4 cellular contexts compared by ENCODE assay signal in the genomic region with DNA sequence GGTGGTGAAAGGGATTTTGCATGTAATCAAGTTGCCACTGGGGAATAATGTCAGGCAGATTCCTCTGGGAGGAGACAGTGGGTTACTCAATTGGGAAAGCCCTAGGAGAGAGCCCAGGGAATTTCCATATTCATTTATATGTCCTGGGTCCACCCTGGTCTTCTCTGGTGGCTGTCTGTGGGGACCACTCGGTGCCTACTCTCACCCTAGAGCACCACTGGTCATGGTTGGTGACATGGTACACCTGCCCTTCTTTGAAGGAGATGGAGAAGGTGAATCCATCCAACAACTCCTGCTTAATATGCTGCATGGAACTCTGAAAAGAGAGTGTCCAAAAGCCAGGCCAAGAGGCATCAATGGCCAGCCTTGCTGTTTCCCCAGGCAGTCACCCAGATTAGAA. TPM values are rescaled to one million over a fixed set of nuclear protein-coding genes. Genes with fewer than 3 reads are reported as not detected.
"Had no signal": no experiment of that assay in that cellular context is flagged by ENCODE, and none has a peak within 500 bp of the region (broad histone marks: within the 10 kb centered on the region; RNA-seq: fewer than 3 reads in every experiment).

No MANE protein-coding gene starts in this region.

- H3K4me3 ChIP-seq: GM12878 had no signal

- ATAC-seq: GM12878 had no signal

- DNase-seq: GDM1, GF-D8 had no signal

RNA-seq across cellular contexts. Expression of gene RERG, which starts 12.8 kb away (rescaled TPM):
- total RNA-seq: G401 had no signal
